ENCODE assay signal across 1 cellular context in genomic region chr13:79401259-79402071, GRCh38.
TF ChIP-seq lines count a peak whose summit lies in the region.

No MANE protein-coding gene starts in this region.

TF ChIP-seq in HEK293, 187 proteins besides CTCF, POLR2A, EP300 and RAD21 (continued from another document):
- TF ChIP-seq TSHZ1 (tag by site-specific recombination; IDR thresholded peaks at IDR 0.05; ENCODE audit: borderline replicate concordance) (no peak), MEIS1 (CRISPR knock-in tag; IDR thresholded peaks at IDR 0.05; ENCODE audit: borderline replicate concordance) (no peak), FEZF1 (tag by site-specific recombination; IDR thresholded peaks at IDR 0.05) (peak; percentile 21; the same call in 1 of the 2 replicates), ZNF473 (tag by site-specific recombination; IDR thresholded peaks at IDR 0.05) (no peak), TRIM28 (IDR thresholded peaks at IDR 0.05; ENCODE audit: borderline replicate concordance, low read length) (peak; percentile 29; the same call in 1 of the 2 replicates), ZNF626 (tag by site-specific recombination; IDR thresholded peaks at IDR 0.05) (no peak), PRDM6 (tag by site-specific recombination; IDR thresholded peaks at IDR 0.05) (peak; percentile 45; the same call in 1 of the 2 replicates), ZNF623 (tag by site-specific recombination; IDR thresholded peaks at IDR 0.05) (no peak), ZFP37 (tag by site-specific recombination; IDR thresholded peaks at IDR 0.05) (no peak), ZNF16 (tag by site-specific recombination; IDR thresholded peaks at IDR 0.05; ENCODE audit: low read depth) (no peak)
